8 cellular contexts compared by ENCODE assay signal in the genomic region with DNA sequence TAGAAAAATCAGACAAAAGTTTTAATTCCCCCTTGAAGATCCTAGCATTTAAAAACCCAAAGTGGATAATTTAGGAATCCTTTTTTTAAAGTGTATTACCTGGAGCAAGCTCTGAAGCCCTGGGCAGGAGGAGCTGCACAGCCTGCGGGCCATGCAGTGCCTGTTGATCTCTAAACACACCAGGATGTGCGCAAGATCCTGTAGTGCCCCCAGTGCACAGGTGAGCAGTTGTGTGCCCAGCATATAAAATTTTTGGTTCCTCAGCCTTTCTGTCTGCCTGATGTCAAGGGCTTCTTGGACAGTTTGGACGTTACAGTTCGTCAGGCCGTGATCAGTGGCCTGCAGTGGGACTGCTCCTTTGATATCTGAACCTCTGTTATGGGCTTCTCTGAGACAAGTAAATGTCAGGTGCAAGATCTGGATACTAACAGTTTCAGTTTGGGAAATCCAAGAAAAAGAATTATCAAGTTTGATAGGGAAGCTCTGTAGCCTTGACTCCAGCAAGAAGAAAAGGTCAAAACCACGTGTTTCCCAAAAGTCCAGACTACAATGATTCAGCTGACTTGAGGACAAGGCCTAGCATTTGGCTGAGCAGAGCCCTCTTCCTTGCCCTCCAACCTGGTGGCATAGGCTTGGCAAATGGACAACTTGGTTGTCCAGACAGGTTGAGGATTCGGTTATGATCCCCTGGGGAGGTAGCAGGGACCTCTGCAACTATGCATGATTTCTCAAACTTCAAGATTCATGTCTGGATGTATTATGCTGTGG. TPM values are rescaled to one million over a fixed set of nuclear protein-coding genes. Genes with fewer than 3 reads are reported as not detected.
A peak's percentile ranks its signal among the peaks of the same experiment; 100 is the strongest.
DNase-seq lines count a peak whose midpoint lies in the region; ATAC-seq and TF ChIP-seq lines count a peak whose summit lies in the region.

No MANE protein-coding gene starts in this region.

- H3K27me3 Mint-ChIP-seq in activated CD8-positive, alpha-beta T cell treated with anti-CD3 and anti-CD28 coated beads for 36 hours = no peaks in the 10 kb centered on the region

- H3K4me1 ChIP-seq in HUES48 (ENCODE audit: control insufficient read depth, insufficient read depth, low read length) (peaks cover 52% of the 10 kb centered on the region), fibroblast of lung (ENCODE audit: control insufficient read depth, extremely low read depth, insufficient read depth, low read length) (peaks cover 8% of the 10 kb centered on the region), neutrophil (ENCODE audit: control insufficient read depth in 1 of 2, insufficient read depth in 1 of 2, low read depth in 1 of 2, low read length in 1 of 2) (peaks cover 26 to 27% of the 10 kb centered on the region in 2 experiments)

- DNase-seq in activated CD8-positive, alpha-beta T cell treated with anti-CD3 and anti-CD28 coated beads for 36 hours = peak; percentile 50
- DNase-seq in fibroblast of lung (ENCODE audit: low read depth in 2 of 2) (peak; percentile 11 to 14), NCI-H526 treated with DMSO at 0.1 percent for 48 hours (lab: John Stamatoyannopoulos, UW) (no peak), retina (no peak)

- POLR2A ChIA-PET in activated CD8-positive, alpha-beta T cell treated with anti-CD3 and anti-CD28 coated beads for 36 hours (lab: Charles Lee) = interaction anchor here (1.1 to 1.4 kb wide), 2 partner anchors 8 to 13 kb away, joined by 4 to 5 read pairs; no protein-coding TSS in a partner anchor

- peak overlapping the region; percentile 93 for H3K4me3 Mint-ChIP-seq in activated CD8-positive, alpha-beta T cell treated with anti-CD3 and anti-CD28 coated beads for 36 hours

- no peak overlapping the region for H2AFZ ChIP-seq in fibroblast of lung (ENCODE audit: low read length)

- peak overlapping the region; percentile 84 for H3K4me2 ChIP-seq in fibroblast of lung (ENCODE audit: extremely low read depth, insufficient read depth, low read length)

- H3K27ac ChIP-seq in 22Rv1 (peak overlapping the region; percentile 93), HUES48 (ENCODE audit: low read depth, low read length) (peak overlapping the region; percentile 98), fibroblast of lung (ENCODE audit: insufficient read depth, low read length) (peak overlapping the region; percentile 96), neutrophil (peak overlapping the region; percentile 72)

- H3K36me3 Mint-ChIP-seq in activated CD8-positive, alpha-beta T cell treated with anti-CD3 and anti-CD28 coated beads for 36 hours (ENCODE audit: low read depth) = peaks cover 58% of the 10 kb centered on the region

- peaks cover 15% of the 10 kb centered on the region; the same call in 1 of the 2 replicates for H3K36me3 ChIP-seq in HUES48 (ENCODE audit: control insufficient read depth, insufficient read depth, low read length)
- no peaks in the 10 kb centered on the region for H3K36me3 ChIP-seq in fibroblast of lung (ENCODE audit: control insufficient read depth, insufficient read depth, low read length)
- H3K36me3 ChIP-seq in neutrophil = peaks cover 4% of the 10 kb centered on the region

- CTCF ChIA-PET in activated CD8-positive, alpha-beta T cell treated with anti-CD3 and anti-CD28 coated beads for 36 hours (lab: Charles Lee) = interaction anchor here (1.1 kb wide), 1 partner anchor 8 kb away, joined by 4 read pairs; no protein-coding TSS in a partner anchor

- H3K27ac Mint-ChIP-seq in activated CD8-positive, alpha-beta T cell treated with anti-CD3 and anti-CD28 coated beads for 36 hours = peak overlapping the region; percentile 98

- H3K9ac ChIP-seq in HUES48 (ENCODE audit: low read depth, low read length) (peak overlapping the region; percentile 98), fibroblast of lung (ENCODE audit: insufficient read depth, low read length) (peak overlapping the region; percentile 93)

- intact Hi-C loops in activated CD8-positive, alpha-beta T cell treated with anti-CD3 and anti-CD28 coated beads for 36 hours (cut with micrococcal nuclease) = no loop called here

- peak; percentile 9 for ATAC-seq in GM18868 (IDR thresholded peaks at IDR 0.05; ENCODE audit: unreplicated experiment)
- peak; percentile 18 for ATAC-seq in activated CD8-positive, alpha-beta T cell treated with anti-CD3 and anti-CD28 coated beads for 36 hours

- peaks cover 41% of the 10 kb centered on the region for H3K4me1 Mint-ChIP-seq in activated CD8-positive, alpha-beta T cell treated with anti-CD3 and anti-CD28 coated beads for 36 hours (ENCODE audit: low read depth)

- H4K20me1 ChIP-seq in fibroblast of lung (ENCODE audit: control insufficient read depth, extremely low read depth, insufficient read depth, low read length) = no peaks in the 10 kb centered on the region

- H3K79me2 ChIP-seq in fibroblast of lung (ENCODE audit: control insufficient read depth, insufficient read depth, low read length) = peaks cover 48% of the 10 kb centered on the region

- H3K4me3 ChIP-seq in HUES48 (ENCODE audit: low read depth, low read length) (peak overlapping the region; percentile 99), fibroblast of lung (replicated peaks in 1 of 4; ENCODE audit: control extremely low read depth in 1 of 4, insufficient read depth in 1 of 4, low read depth in 3 of 4, low read length in 4 of 4) (peak overlapping the region; percentile 78 to 98 (median 88)), neutrophil (ENCODE audit: low read depth in 1 of 2, low read length in 1 of 2) (peak overlapping the region; percentile 63 to 78)

- H3K9me3 Mint-ChIP-seq in activated CD8-positive, alpha-beta T cell treated with anti-CD3 and anti-CD28 coated beads for 36 hours = no peaks in the 10 kb centered on the region

- H3K27me3 ChIP-seq in HUES48 (ENCODE audit: control insufficient read depth, insufficient read depth, low read length) = no peaks in the 10 kb centered on the region
- H3K27me3 ChIP-seq in fibroblast of lung (ENCODE audit: control insufficient read depth, insufficient read depth, low read length) = no peaks in the 10 kb centered on the region
- no peaks in the 10 kb centered on the region for H3K27me3 ChIP-seq in neutrophil

- H3K9me3 ChIP-seq in HUES48 (ENCODE audit: control insufficient read depth, insufficient read depth, low read length) (no peaks in the 10 kb centered on the region), fibroblast of lung (ENCODE audit: control insufficient read depth, insufficient read depth, low read depth, low read length) (no peaks in the 10 kb centered on the region), neutrophil (no peaks in the 10 kb centered on the region)

- TF ChIP-seq CTCF in 22Rv1 (IDR thresholded peaks at IDR 0.05) = no peak
- peak; percentile 16 for TF ChIP-seq CTCF in activated CD8-positive, alpha-beta T cell treated with anti-CD3 and anti-CD28 coated beads for 36 hours (IDR thresholded peaks at IDR 0.05)
- no peak for TF ChIP-seq CTCF in fibroblast of lung (conservative IDR thresholded peaks at IDR 0.05 in 1 of 2, IDR thresholded peaks at IDR 0.05 in 1 of 2; ENCODE audit: low read depth in 1 of 2, low read length in 2 of 2)
- no peak for TF ChIP-seq CTCF in neutrophil (IDR thresholded peaks at IDR 0.05)

RNA-seq across cellular contexts. Expression of a gene that starts 1.0 kb away (rescaled TPM):
- total RNA-seq in activated CD8-positive, alpha-beta T cell treated with anti-CD3 and anti-CD28 coated beads for 36 hours = 10 to 100 TPM; 18.9 to 20.2 TPM
- 22.3 and 23.0 TPM in 2 replicates for total RNA-seq in fibroblast of lung
- 21.7 and 30.5 TPM in 2 replicates for polyA plus RNA-seq in fibroblast of lung
- 13.8 and 18.7 TPM in 2 replicates for polyA plus RNA-seq in fibroblast of lung (2012)
- 10.4 and 16.6 TPM in 2 replicates for polyA minus RNA-seq in fibroblast of lung (ENCODE audit: low replicate concordance)

Comparison
In these comparisons a context has a peak if more than half of its experiments do, and no peak if none do; other contexts are left out.
1. DNase-seq: peak in activated CD8-positive, alpha-beta T cell treated with anti-CD3 and anti-CD28 coated beads for 36 hours (single experiment) and fibroblast of lung (2 of 2); none in NCI-H526 treated with DMSO at 0.1 percent for 48 hours (single experiment) and retina (single experiment).
2. Peak in every context shown above with its lines, with median percentiles within 50 percentile points of each other: H3K27ac ChIP-seq and H3K4me3 ChIP-seq.